ENCODE assay signal across 20 cellular contexts in genomic region chr2:128724994-128725393, GRCh38.
"Had no signal": no experiment of that assay in that cellular context is flagged by ENCODE, and none has a peak within 500 bp of the region (broad histone marks: within the 10 kb centered on the region; RNA-seq: fewer than 3 reads in every experiment).

No MANE protein-coding gene starts in this region.

- H3K27ac ChIP-seq: SJSA1, SK-N-MC had no signal

- H3K27me3 ChIP-seq: SJSA1 had no signal

- DNase-seq: Karpas-422, KBM-7, MV-4-11, NCI-H1048, NCI-H1105, NCI-H1417, NCI-H1436 treated with DMSO at 0.1 percent for 48 hours, NCI-H1694, NCI-H187 treated with DMSO at 0.1 percent for 48 hours, NCI-H2029 treated with DMSO at 0.1 percent for 48 hours, NCI-H2107, NCI-H2227 treated with DMSO at 0.1 percent for 48 hours, NCI-H524, NCI-H526 treated with DMSO at 0.1 percent for 48 hours, NCI-H774, Right ventricle myocardium superior, RPMI8226, SIG-M5 had no signal

- H3K4me3 ChIP-seq: SJSA1, SK-N-MC had no signal

- H3K36me3 ChIP-seq: SJSA1 had no signal
